1 cellular context compared by ENCODE assay signal in genomic region chr5:78294250-78295034, GRCh38.
TF ChIP-seq lines count a peak whose summit lies in the region.

TSS of gene AP3B1 (minus strand) at chr5:78294698. CDS start at chr5:78294579, 119 bp downstream.

TF ChIP-seq in K562, 482 proteins besides CTCF, POLR2A, EP300 and RAD21 (continued from another document):
- TF ChIP-seq ETS1 (conservative IDR thresholded peaks at IDR 0.05; ENCODE audit: control insufficient read depth, low read depth, low read length) (peak; percentile 54; the same call in 1 of the 2 replicates), ZBED1 (IDR thresholded peaks at IDR 0.05) (peak; percentile 22; the same call in 1 of the 2 replicates), ESRRA (IDR thresholded peaks at IDR 0.05; ENCODE audit: borderline replicate concordance, low read depth) (peak; percentile 66; the same call in 1 of the 2 replicates), MAX (CRISPR knock-in tag; IDR thresholded peaks at IDR 0.05) (no peak), CREM (IDR thresholded peaks at IDR 0.05; ENCODE audit: low read depth) (peak; percentile 84), ATF7 (IDR thresholded peaks at IDR 0.05) (peak; percentile 78; the same call in 1 of the 2 replicates), JUN (IDR thresholded peaks at IDR 0.05; ENCODE audit: borderline replicate concordance, low read depth, low read length) (peak; percentile 30; the same call in 1 of the 2 replicates), JUN (CRISPR knock-in tag; IDR thresholded peaks at IDR 0.05; ENCODE audit: borderline replicate concordance) (no peak), CHCHD3 (CRISPR knock-in tag; IDR thresholded peaks at IDR 0.05) (peak; percentile 59; the same call in 1 of the 2 replicates), ZKSCAN1 (IDR thresholded peaks at IDR 0.05; ENCODE audit: low read depth, low read length) (peak; percentile 83), SP1 (CRISPR knock-in tag; IDR thresholded peaks at IDR 0.05) (peak; percentile 69; the same call in 1 of the 2 replicates), SPI1 (IDR thresholded peaks at IDR 0.05; ENCODE audit: borderline replicate concordance, low read depth, low read length) (0 out of 2 replicates have a peak, but pooled peaks have one; percentile 39), LARP7 (IDR thresholded peaks at IDR 0.05) (0 out of 2 replicates have a peak, but pooled peaks have one; percentile 22), FUS (optimal IDR thresholded peaks at IDR 0.05; ENCODE audit: low read depth, low read length) (no peak), ZFP91 (CRISPR knock-in tag; IDR thresholded peaks at IDR 0.05) (no peak), TFAP4 (CRISPR knock-in tag; IDR thresholded peaks at IDR 0.05; ENCODE audit: borderline replicate concordance) (peak; percentile 88), XRCC5 (IDR thresholded peaks at IDR 0.05; ENCODE audit: low read depth, low read length) (peak; percentile 97), ZNF232 (CRISPR knock-in tag; IDR thresholded peaks at IDR 0.05) (0 out of 2 replicates have a peak, but pooled peaks have one; percentile 42), MITF (IDR thresholded peaks at IDR 0.05) (no peak), TRIM24 (IDR thresholded peaks at IDR 0.05) (no peak), ZBTB5 (IDR thresholded peaks at IDR 0.05) (no peak), NR2C2 (CRISPR knock-in tag; IDR thresholded peaks at IDR 0.05) (0 out of 2 replicates have a peak, but pooled peaks have one; percentile 45), NR2C2 (tag; IDR thresholded peaks at IDR 0.05) (peak; percentile 77), KDM5B (IDR thresholded peaks at IDR 0.05; ENCODE audit: insufficient replicate concordance, low read depth, low read length) (peak; percentile 94), L3MBTL2 (IDR thresholded peaks at IDR 0.05) (peak; percentile 56), ZNF41 (CRISPR knock-in tag; conservative IDR thresholded peaks at IDR 0.05) (no peak), ELF1 (tag; IDR thresholded peaks at IDR 0.05) (peak; percentile 96), ZBTB12 (CRISPR knock-in tag; IDR thresholded peaks at IDR 0.05) (peak; percentile 64), PHF8 (IDR thresholded peaks at IDR 0.05; ENCODE audit: borderline replicate concordance, low read length) (peak; percentile 97), NFATC3 (IDR thresholded peaks at IDR 0.05) (no peak), ATF1 (CRISPR knock-in tag; IDR thresholded peaks at IDR 0.05) (no peak), ATF1 (tag; IDR thresholded peaks at IDR 0.05) (peak; percentile 91), UBTF (IDR thresholded peaks at IDR 0.05; ENCODE audit: borderline replicate concordance in 1 of 2, low read depth in 2 of 2, low read length in 2 of 2) (peak; percentile 88 to 94; a peak in 3 of 4 replicates), ZNF79 (CRISPR knock-in tag; IDR thresholded peaks at IDR 0.05; ENCODE audit: low read depth) (no peak), MEIS2 (IDR thresholded peaks at IDR 0.05; ENCODE audit: partially characterized antibody) (peak; percentile 97), GTF3C2 (IDR thresholded peaks at IDR 0.05; ENCODE audit: borderline replicate concordance, extremely low read depth, insufficient read length) (peak; percentile 6)
